ENCODE assay signal across 8 cellular contexts in the genomic region with DNA sequence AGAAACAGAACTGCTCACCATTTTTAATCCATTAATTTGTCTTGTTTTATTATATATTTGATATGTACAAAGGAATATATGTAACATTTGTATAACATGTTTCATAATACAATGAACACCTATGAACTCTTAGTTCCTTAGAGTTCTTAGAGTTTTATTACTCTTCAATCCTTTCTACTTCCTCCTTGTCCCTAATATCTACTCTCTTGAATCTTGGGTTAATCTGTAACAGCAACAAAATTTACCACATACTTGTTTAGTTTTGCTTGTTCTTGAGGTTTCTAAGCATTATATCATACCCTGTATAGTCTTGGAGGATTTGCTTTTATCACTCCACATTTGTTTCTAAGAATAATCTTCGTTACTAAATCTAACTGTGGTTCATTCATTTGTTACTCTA.
DNase-seq lines count a peak whose midpoint lies in the region; ATAC-seq, FAIRE-seq and TF ChIP-seq lines count a peak whose summit lies in the region.
"Had no signal": no experiment of that assay in that cellular context is flagged by ENCODE, and none has a peak within 500 bp of the region (broad histone marks: within the 10 kb centered on the region; RNA-seq: fewer than 3 reads in every experiment).

No MANE protein-coding gene starts in this region.

- H3K79me2 ChIP-seq in PC-9 (ENCODE audit: low read depth): no peaks in the 10 kb centered on the region

- no peak overlapping the region for H2AFZ ChIP-seq in PC-9

- BruUV-seq in PC-9 (replicated peaks; lab: Mats Ljungman, UMichigan): no TSS peak

- 45 to 73% methylated on average over 1 of the region's 1 CpG for WGBS in sigmoid colon, 2 donors

- H3K4me1 ChIP-seq in sigmoid colon (peaks cover 0 to 25% (median 13%) of the 10 kb centered on the region in 4 donors), PC-9 (replicated peaks; ENCODE audit: insufficient read depth) (no peaks in the 10 kb centered on the region)

- CTCF ChIA-PET in PC-9 (lab: Charles Lee): no interaction called here

- ATAC-seq in GM18909 (IDR thresholded peaks at IDR 0.05; ENCODE audit: poor library complexity, unreplicated experiment) (peak; percentile 69), HG02981 (IDR thresholded peaks at IDR 0.05; ENCODE audit: unreplicated experiment) (peak; percentile 72)

- no peak for TF ChIP-seq CTCF in sigmoid colon (IDR thresholded peaks at IDR 0.05)
- no peak for TF ChIP-seq CTCF in PC-9 (conservative IDR thresholded peaks at IDR 0.05)

- H3K36me3 ChIP-seq in sigmoid colon: peaks cover 0 to 9% (median 0%) of the 10 kb centered on the region in 4 donors
- peaks cover 11% of the 10 kb centered on the region for H3K36me3 ChIP-seq in PC-9 (ENCODE audit: low read depth)

- no peaks in the 10 kb centered on the region for H3K27me3 ChIP-seq in sigmoid colon
- H3K27me3 ChIP-seq in PC-9 (ENCODE audit: insufficient read depth, low read depth): no peaks in the 10 kb centered on the region

- H4K20me1 ChIP-seq in PC-9 (ENCODE audit: insufficient read depth): no peaks in the 10 kb centered on the region

- DNase-seq in sigmoid colon (no peak), PC-9 (no peak), DMS 273 treated with DMSO at 0.1 percent for 48 hours (lab: John Stamatoyannopoulos, UW) (no peak), NCI-H1436 (lab: John Stamatoyannopoulos, UW) (no peak)
- DNase-seq: left cardiac atrium had no signal

- H3K27ac ChIP-seq in sigmoid colon: peak overlapping the region; percentile 61 to 72 (median 64)
- H3K27ac ChIP-seq in PC-9: no peak overlapping the region

- TF ChIP-seq EP300 in sigmoid colon (IDR thresholded peaks at IDR 0.05): no peak

- no peaks in the 10 kb centered on the region for H3K9me2 ChIP-seq in PC-9 (ENCODE audit: insufficient read depth)

- H3K9me3 ChIP-seq in sigmoid colon: no peaks in the 10 kb centered on the region
- H3K9me3 ChIP-seq in PC-9 (ENCODE audit: insufficient read depth, low read depth): no peaks in the 10 kb centered on the region

- H3K4me3 ChIP-seq in sigmoid colon (peak overlapping the region; percentile 17 to 38 (median 30)), PC-9 (no peak overlapping the region)

- FAIRE-seq in colon (lab: Jason Lieb, UNC): peak; percentile 93

- TF ChIP-seq POLR2A in sigmoid colon (IDR thresholded peaks at IDR 0.05): no peak

- intact Hi-C loops in sigmoid colon (cut with DNase I): no loop called here
- intact Hi-C loops in PC-9 (cut with micrococcal nuclease; ENCODE audit: unreplicated experiment): no loop called here

- H3F3A ChIP-seq in PC-9 (ENCODE audit: insufficient read depth, low read depth): no peaks in the 10 kb centered on the region

- POLR2A ChIA-PET in PC-9 (lab: Charles Lee; ENCODE audit: unreplicated experiment): no interaction called here

- no peak overlapping the region for H3K4me2 ChIP-seq in PC-9
